1 cellular context compared by ENCODE assay signal in the genomic region with DNA sequence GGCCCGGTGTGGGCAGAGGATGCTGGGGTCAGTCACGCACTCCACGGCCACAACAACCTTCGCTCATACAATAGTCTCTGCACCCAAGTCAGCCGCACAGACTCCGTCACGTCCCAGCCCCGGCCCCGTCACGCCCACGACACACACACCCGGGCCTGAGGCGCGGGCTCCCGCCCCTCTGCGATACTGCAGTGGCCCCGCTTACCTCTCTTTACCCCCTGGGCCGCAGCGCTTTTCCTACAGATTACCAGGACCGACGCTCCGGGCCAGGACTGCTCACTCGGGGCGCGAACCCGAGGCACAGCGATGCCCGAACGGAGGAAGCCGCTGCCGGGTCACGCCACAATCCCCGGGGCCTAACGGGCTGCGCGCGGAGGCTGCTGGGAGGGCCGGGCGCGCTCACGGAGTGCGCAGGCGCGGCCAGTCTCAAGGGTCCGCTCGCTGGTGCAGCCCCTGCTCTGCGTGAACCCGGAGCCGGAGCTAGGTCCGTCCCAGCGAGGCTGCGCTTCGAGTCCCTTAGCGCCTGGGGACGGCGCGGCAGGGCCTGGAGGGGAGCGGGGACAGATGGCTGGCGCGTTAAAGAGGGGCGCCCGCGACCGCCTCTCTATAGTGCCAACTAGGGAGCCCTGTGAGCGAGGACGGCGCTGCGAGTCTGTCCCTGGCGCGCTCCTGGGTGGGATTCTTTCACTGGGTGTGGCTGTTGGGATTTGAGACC.
TF ChIP-seq lines count a peak whose summit lies in the region.

A gene (minus strand): TSS at position 358 of the 715 bp plus-strand sequence. CDS start 8,855 bp downstream, outside the sequence.

TF ChIP-seq in H1, 55 proteins besides CTCF, POLR2A, EP300 and RAD21 (continued from another document):
- TF ChIP-seq GTF2F1 (IDR thresholded peaks at IDR 0.05; ENCODE audit: borderline replicate concordance, low read depth, low read length) (no peak), YY1 (IDR thresholded peaks at IDR 0.05; ENCODE audit: low read depth, low read length) (no peak), SIX5 (IDR thresholded peaks at IDR 0.05; ENCODE audit: low read depth, low read length) (no peak), NRF1 (IDR thresholded peaks at IDR 0.05; ENCODE audit: low read depth, low read length) (peak; percentile 59), POLR2AphosphoS5 (IDR thresholded peaks at IDR 0.05; ENCODE audit: low read depth, low read length) (peak; percentile 59; the same call in 1 of the 2 replicates), TBP (IDR thresholded peaks at IDR 0.05; ENCODE audit: low read depth, low read length) (no peak; the same call in 1 of the 2 replicates), TAF1 (IDR thresholded peaks at IDR 0.05; ENCODE audit: low read depth, low read length) (peak; percentile 62)
- TF ChIP-seq, protein P1, sequence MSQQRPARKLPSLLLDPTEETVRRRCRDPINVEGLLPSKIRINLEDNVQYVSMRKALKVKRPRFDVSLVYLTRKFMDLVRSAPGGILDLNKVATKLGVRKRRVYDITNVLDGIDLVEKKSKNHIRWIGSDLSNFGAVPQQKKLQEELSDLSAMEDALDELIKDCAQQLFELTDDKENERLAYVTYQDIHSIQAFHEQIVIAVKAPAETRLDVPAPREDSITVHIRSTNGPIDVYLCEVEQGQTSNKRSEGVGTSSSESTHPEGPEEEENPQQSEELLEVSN (IDR thresholded peaks at IDR 0.05): peak; percentile 60
- TF ChIP-seq, protein P2, sequence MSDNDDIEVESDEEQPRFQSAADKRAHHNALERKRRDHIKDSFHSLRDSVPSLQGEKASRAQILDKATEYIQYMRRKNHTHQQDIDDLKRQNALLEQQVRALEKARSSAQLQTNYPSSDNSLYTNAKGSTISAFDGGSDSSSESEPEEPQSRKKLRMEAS (IDR thresholded peaks at IDR 0.05): peak; percentile 76; the same call in 1 of the 2 replicates
